Comparison of ENCODE assay signal across 22 cellular contexts in the genomic region with DNA sequence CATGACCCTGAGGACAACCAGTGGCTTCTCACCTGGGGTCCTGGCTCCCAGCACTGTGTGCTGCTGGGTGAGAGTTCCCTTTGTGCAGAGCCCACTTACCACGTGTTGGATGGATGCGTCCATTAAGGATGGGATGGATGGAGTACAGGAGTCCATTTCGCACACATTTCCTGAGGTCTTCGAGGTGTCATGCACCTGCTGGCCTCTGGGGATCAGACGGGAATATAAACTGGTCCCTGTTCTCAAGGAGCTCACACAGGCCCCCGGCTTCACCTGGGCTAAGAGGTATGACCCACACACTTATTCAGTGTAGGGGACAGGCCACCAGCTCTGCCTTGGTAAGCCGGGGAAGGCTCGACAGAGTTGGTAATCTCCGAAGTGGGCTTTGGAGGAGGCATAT.
"Had no signal": no experiment of that assay in that cellular context is flagged by ENCODE, and none has a peak within 500 bp of the region (broad histone marks: within the 10 kb centered on the region; RNA-seq: fewer than 3 reads in every experiment).

No MANE protein-coding gene starts in this region.

- H3K36me3 Mint-ChIP-seq: immature natural killer cell; mesothelial cell of epicardium; natural killer cell treated with Interleukin-12 subunit alpha and Interleukin-12 subunit beta and Interleukin-15 and Interleukin-18, amount 100 ng/mL, for 72 hours had no signal

- DNase-seq: colonic mucosa; dermis blood vessel endothelial cell; gastrocnemius medialis; immature natural killer cell; kidney; left cardiac atrium; left ventricle myocardium inferior; lower lobe of right lung; psoas muscle; retina; spleen; stimulated activated CD4-positive, alpha-beta T cell treated with anti-CD3 and anti-CD28 coated beads, Interleukin-2, amount 100 ng/mL, for 24 hours; stimulated activated CD4-positive, alpha-beta T cell treated with anti-CD3 and anti-CD28 coated beads, Interleukin-4, amount 100 ng/mL, for 4 hours; stimulated activated naive CD4-positive, alpha-beta T cell; stomach; substantia nigra; trophoblast cell had no signal

- H3K4me3 ChIP-seq: colonic mucosa, esophagus muscularis mucosa, gastrocnemius medialis, left ventricle myocardium inferior, lower lobe of right lung, psoas muscle, spleen, stomach had no signal

- H3K27ac ChIP-seq: colonic mucosa, gastrocnemius medialis, left ventricle myocardium inferior, lower lobe of right lung, psoas muscle, spleen, stomach had no signal

- H3K27me3 ChIP-seq: colonic mucosa, esophagus muscularis mucosa, gastrocnemius medialis, spleen, stomach had no signal

- H3K36me3 ChIP-seq: colonic mucosa, esophagus muscularis mucosa, gastrocnemius medialis, left ventricle myocardium inferior, lower lobe of right lung, spleen, stomach had no signal

- H3K27ac Mint-ChIP-seq: immature natural killer cell; memory B cell; mesothelial cell of epicardium; natural killer cell treated with Interleukin-12 subunit alpha and Interleukin-12 subunit beta and Interleukin-15 and Interleukin-18, amount 100 ng/mL, for 72 hours had no signal

- H3K9me3 ChIP-seq: colonic mucosa, esophagus muscularis mucosa, gastrocnemius medialis, left ventricle myocardium inferior, lower lobe of right lung, psoas muscle, spleen, stomach had no signal

- H3K9me3 Mint-ChIP-seq: immature natural killer cell; mesothelial cell of epicardium; natural killer cell treated with Interleukin-12 subunit alpha and Interleukin-12 subunit beta and Interleukin-15 and Interleukin-18, amount 100 ng/mL, for 72 hours had no signal

- H3K4me1 Mint-ChIP-seq: immature natural killer cell had no signal

- H3K4me3 Mint-ChIP-seq: immature natural killer cell; memory B cell; mesothelial cell of epicardium; natural killer cell treated with Interleukin-12 subunit alpha and Interleukin-12 subunit beta and Interleukin-15 and Interleukin-18, amount 100 ng/mL, for 72 hours had no signal

- ATAC-seq: gastrocnemius medialis; left cardiac atrium; lower lobe of right lung; natural killer cell treated with Interleukin-12 subunit alpha and Interleukin-12 subunit beta and Interleukin-15 and Interleukin-18, amount 100 ng/mL, for 72 hours; psoas muscle; sciatic nerve had no signal

- FAIRE-seq: kidney had no signal

- H3K4me1 ChIP-seq: colonic mucosa, gastrocnemius medialis, lower lobe of right lung, psoas muscle had no signal
